In genomic region chr2:162720559-162721271, GRCh38 we compare ENCODE assay signal across 31 cellular contexts.
A peak's percentile ranks its signal among the peaks of the same experiment; 100 is the strongest.
DNase-seq lines count a peak whose midpoint lies in the region; ATAC-seq and TF ChIP-seq lines count a peak whose summit lies in the region.
"Had no signal": no experiment of that assay in that cellular context is flagged by ENCODE, and none has a peak within 500 bp of the region (broad histone marks: within the 10 kb centered on the region; RNA-seq: fewer than 3 reads in every experiment).

No MANE protein-coding gene starts in this region.

- H3K27me3 ChIP-seq in PC-3 (ENCODE audit: low read length) = no peaks in the 10 kb centered on the region; the same call in 1 of the 2 replicates
- H3K27me3 ChIP-seq: BLaER1 treated with 17β-estradiol and CSF1 and Interleukin-3, amounts not matched to agents 10 nM and 100 nM; heart right ventricle; MG63; ovary; testis had no signal

- no peak for DNase-seq in NCI-H82 (lab: John Stamatoyannopoulos, UW)
- no peak for DNase-seq in HPDE6-E6E7 (ENCODE audit: extremely low spot score)
- DNase-seq in HuH-7 (ENCODE audit: low spot score) = no peak
- no peak for DNase-seq in PC-3
- DNase-seq: activated naive CD8-positive, alpha-beta T cell treated with anti-CD3 and anti-CD28 coated beads, Interleukin-2, amount 50 U/mL, for 24 hours; activated T-cell treated with anti-CD3 and anti-CD28 coated beads, Interleukin-2, amount 50 U/mL, for 24 hours; caudate nucleus; COR-L47; endodermal cell; foreskin fibroblast; H7; heart right ventricle; MG63; mucosa of descending colon; NCI-H1417 treated with DMSO at 0.1 percent for 48 hours; NCI-H2081 treated with DMSO at 0.1 percent for 48 hours; NCI-H345; NCI-H748 treated with DMSO at 0.1 percent for 48 hours; ovary; stimulated activated naive CD8-positive, alpha-beta T cell treated with anti-CD3 and anti-CD28 coated beads, Interleukin-15, Interleukin-2, amounts not matched to agents 100 U/mL and 50 U/mL, for 24 hours; testis had no signal

- no TSS peak for BruUV-seq in PC-3 (replicated peaks; lab: Mats Ljungman, UMichigan)

- H3K4me1 Mint-ChIP-seq in activated T-helper 17 cell treated with anti-CD3 and anti-CD28 coated beads, Interleukin-2, amount 50 U/mL, for 72 hours = no peaks in the 10 kb centered on the region
- H3K4me1 Mint-ChIP-seq: activated naive CD8-positive, alpha-beta T cell treated with anti-CD3 and anti-CD28 coated beads, Interleukin-2, amount 50 U/mL, for 24 hours had no signal

- H3K79me2 ChIP-seq in PC-3 (ENCODE audit: low read length) = no peaks in the 10 kb centered on the region

- peaks cover 3% of the 10 kb centered on the region for H3K27me3 Mint-ChIP-seq in activated T-helper 17 cell treated with anti-CD3 and anti-CD28 coated beads, Interleukin-2, amount 50 U/mL, for 72 hours
- H3K27me3 Mint-ChIP-seq: activated naive CD8-positive, alpha-beta T cell treated with anti-CD3 and anti-CD28 coated beads, Interleukin-2, amount 50 U/mL, for 24 hours; activated T-cell treated with anti-CD3 and anti-CD28 coated beads, Interleukin-2, amount 50 U/mL, for 24 hours; natural killer cell treated with Interleukin-12 subunit alpha and Interleukin-12 subunit beta and Interleukin-15 and Interleukin-18, amount 100 ng/mL, for 72 hours had no signal

- H3F3A ChIP-seq in PC-3 (ENCODE audit: low read length, unreplicated experiment) = no peaks in the 10 kb centered on the region

- CTCF ChIA-PET in PC-3 (lab: Charles Lee) = no interaction called here

- H3K36me3 Mint-ChIP-seq in activated T-helper 17 cell treated with anti-CD3 and anti-CD28 coated beads, Interleukin-2, amount 50 U/mL, for 72 hours (ENCODE audit: low read depth) = no peaks in the 10 kb centered on the region

- H3K9me3 ChIP-seq in PC-3 (ENCODE audit: low read length) = no peaks in the 10 kb centered on the region
- H3K9me3 ChIP-seq: MG63, mucosa of descending colon, ovary, testis had no signal

- no peak overlapping the region for H3K4me3 ChIP-seq in PC-3 (ENCODE audit: low read length)
- H3K4me3 ChIP-seq: BLaER1 treated with 17β-estradiol and CSF1 and Interleukin-3, amounts not matched to agents 10 nM and 100 nM; heart right ventricle; K562; MG63; mucosa of descending colon; ovary; skin epidermis; testis had no signal

- no peak overlapping the region for H3K9ac ChIP-seq in PC-3 (ENCODE audit: low read length)
- H3K9ac ChIP-seq: BLaER1 treated with 17β-estradiol and CSF1 and Interleukin-3, amounts not matched to agents 10 nM and 100 nM had no signal

- no peaks in the 10 kb centered on the region for H4K20me1 ChIP-seq in PC-3 (ENCODE audit: low read length)
- H4K20me1 ChIP-seq: BLaER1 treated with 17β-estradiol and CSF1 and Interleukin-3, amounts not matched to agents 10 nM and 100 nM had no signal

- POLR2A ChIA-PET in PC-3 (lab: Charles Lee; ENCODE audit: unreplicated experiment) = no interaction called here

- no peak overlapping the region for H3K27ac Mint-ChIP-seq in activated T-helper 17 cell treated with anti-CD3 and anti-CD28 coated beads, Interleukin-2, amount 50 U/mL, for 72 hours
- H3K27ac Mint-ChIP-seq: activated naive CD8-positive, alpha-beta T cell treated with anti-CD3 and anti-CD28 coated beads, Interleukin-2, amount 50 U/mL, for 24 hours; activated T-cell treated with anti-CD3 and anti-CD28 coated beads, Interleukin-2, amount 50 U/mL, for 24 hours; endodermal cell; natural killer cell treated with Interleukin-12 subunit alpha and Interleukin-12 subunit beta and Interleukin-15 and Interleukin-18, amount 100 ng/mL, for 72 hours; T-helper 1 cell treated with Interleukin-12 subunit alpha and Interleukin-12 subunit beta and Interleukin-4 antibody, amounts not matched to agents 30 μg/mL and 1 μg/mL, for 36 hours had no signal

- peaks cover 4% of the 10 kb centered on the region for H3K9me3 Mint-ChIP-seq in activated T-helper 17 cell treated with anti-CD3 and anti-CD28 coated beads, Interleukin-2, amount 50 U/mL, for 72 hours

- H3K4me3 Mint-ChIP-seq in activated T-helper 17 cell treated with anti-CD3 and anti-CD28 coated beads, Interleukin-2, amount 50 U/mL, for 72 hours = no peak overlapping the region
- H3K4me3 Mint-ChIP-seq: activated naive CD8-positive, alpha-beta T cell treated with anti-CD3 and anti-CD28 coated beads, Interleukin-2, amount 50 U/mL, for 24 hours; activated T-cell treated with anti-CD3 and anti-CD28 coated beads, Interleukin-2, amount 50 U/mL, for 24 hours; endodermal cell; natural killer cell treated with Interleukin-12 subunit alpha and Interleukin-12 subunit beta and Interleukin-15 and Interleukin-18, amount 100 ng/mL, for 72 hours; T-helper 1 cell treated with Interleukin-12 subunit alpha and Interleukin-12 subunit beta and Interleukin-4 antibody, amounts not matched to agents 30 μg/mL and 1 μg/mL, for 36 hours had no signal

- no peaks in the 10 kb centered on the region for H3K4me1 ChIP-seq in PC-3 (ENCODE audit: insufficient read depth, low read length)
- H3K4me1 ChIP-seq: BLaER1 treated with 17β-estradiol and CSF1 and Interleukin-3, amounts not matched to agents 10 nM and 100 nM; heart right ventricle; testis had no signal

- no peaks in the 10 kb centered on the region for H3K36me3 ChIP-seq in PC-3 (ENCODE audit: low read depth, low read length)
- H3K36me3 ChIP-seq: BLaER1 treated with 17β-estradiol and CSF1 and Interleukin-3, amounts not matched to agents 10 nM and 100 nM; heart right ventricle; MG63; ovary had no signal

- H3K4me2 ChIP-seq in PC-3 (ENCODE audit: low read length) = no peak overlapping the region
- H3K4me2 ChIP-seq: BLaER1 treated with 17β-estradiol and CSF1 and Interleukin-3, amounts not matched to agents 10 nM and 100 nM had no signal

- peak; percentile 89 for ATAC-seq in GM18870 (IDR thresholded peaks at IDR 0.05; ENCODE audit: unreplicated experiment)
- ATAC-seq in GM21526 (IDR thresholded peaks at IDR 0.05; ENCODE audit: low FRiP score, unreplicated experiment) = peak; percentile 66
- peak; percentile 78 for ATAC-seq in HG03060 (IDR thresholded peaks at IDR 0.05; ENCODE audit: low read depth, unreplicated experiment)
- ATAC-seq in activated T-helper 17 cell treated with anti-CD3 and anti-CD28 coated beads, Interleukin-2, amount 50 U/mL, for 72 hours (replicated peaks) = peak; percentile 75
- ATAC-seq in PC-3 = no peak
- ATAC-seq: activated naive CD8-positive, alpha-beta T cell treated with anti-CD3 and anti-CD28 coated beads, Interleukin-2, amount 50 U/mL, for 24 hours; esophagus mucosa; heart right ventricle; K562; mucosa of descending colon; natural killer cell treated with Interleukin-12 subunit alpha and Interleukin-12 subunit beta and Interleukin-15 and Interleukin-18, amount 100 ng/mL, for 72 hours; stimulated activated naive CD8-positive, alpha-beta T cell treated with anti-CD3 and anti-CD28 coated beads, Interleukin-15, Interleukin-2, amounts not matched to agents 100 U/mL and 50 U/mL, for 24 hours had no signal

- no peaks in the 10 kb centered on the region for H3K9me2 ChIP-seq in PC-3 (replicated peaks; ENCODE audit: low read length)

- intact Hi-C loops in PC-3 (cut with micrococcal nuclease) = no loop called here

- H2AFZ ChIP-seq in PC-3 (ENCODE audit: low read length) = no peak overlapping the region

- TF ChIP-seq CTCF in PC-3 (conservative IDR thresholded peaks at IDR 0.05; ENCODE audit: low read depth, low read length) = no peak

- H3K27ac ChIP-seq in PC-3 (ENCODE audit: low read length) = no peak overlapping the region
- H3K27ac ChIP-seq: BLaER1 treated with 17β-estradiol and CSF1 and Interleukin-3, amounts not matched to agents 10 nM and 100 nM; heart right ventricle; ovary; skin epidermis; testis had no signal
